In the genomic region with DNA sequence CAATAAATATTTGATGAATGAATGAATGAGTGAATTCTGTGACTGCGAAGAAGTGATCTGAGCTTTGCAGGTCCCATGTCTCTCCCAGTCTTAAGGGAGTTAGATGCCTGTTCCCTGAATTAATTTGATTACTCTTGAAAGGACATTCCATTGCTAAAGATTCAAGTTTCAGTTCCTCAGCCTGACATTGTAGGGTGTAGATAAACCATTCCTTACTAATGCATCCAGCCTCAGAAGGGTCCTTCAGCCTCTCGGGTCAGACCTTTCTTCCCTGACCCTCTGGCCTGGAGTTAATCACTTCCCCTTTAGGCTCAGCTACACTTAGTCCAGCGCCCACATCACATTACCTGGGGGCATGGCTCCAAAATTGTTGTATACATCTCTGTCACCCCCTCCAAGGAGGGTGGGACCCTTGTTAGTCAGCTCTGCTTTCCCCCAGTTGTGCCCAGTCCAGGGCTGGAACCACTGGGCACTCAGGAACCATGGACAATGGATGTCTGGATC, we compare ENCODE assay signal across 27 cellular contexts.
"Had no signal": no experiment of that assay in that cellular context is flagged by ENCODE, and none has a peak within 500 bp of the region (broad histone marks: within the 10 kb centered on the region; RNA-seq: fewer than 3 reads in every experiment).

No MANE protein-coding gene starts in this region.

- H3K36me3 Mint-ChIP-seq: activated naive CD4-positive, alpha-beta T cell treated with anti-CD3 and anti-CD28 coated beads, Interleukin-2, amount 50 U/mL, for 24 hours; activated naive CD8-positive, alpha-beta T cell treated with anti-CD3 and anti-CD28 coated beads, Interleukin-2, amount 10 ng/mL, durations not matched to agents 7 days and 5 days had no signal

- H3K4me3 Mint-ChIP-seq: activated CD4-positive, alpha-beta T cell treated with anti-CD3 and anti-CD28 coated beads, Interleukin-2, amount 10 ng/mL, durations not matched to agents 24 days and 14 days; activated CD8-positive, alpha-beta T cell treated with anti-CD3 and anti-CD28 coated beads for 36 hours; activated naive CD4-positive, alpha-beta T cell treated with anti-CD3 and anti-CD28 coated beads, Interleukin-2, amount 50 U/mL, for 24 hours; activated naive CD8-positive, alpha-beta T cell treated with anti-CD3 and anti-CD28 coated beads, Interleukin-2, amount 10 ng/mL, durations not matched to agents 7 days and 5 days; activated T-cell treated with anti-CD3 and anti-CD28 coated beads, Interleukin-2, amount 50 U/mL, for 72 hours; central memory CD8-positive, alpha-beta T cell had no signal

- ATAC-seq: activated CD8-positive, alpha-beta T cell treated with anti-CD3 and anti-CD28 coated beads for 36 hours; activated T-cell treated with anti-CD3 and anti-CD28 coated beads, Interleukin-2, amount 50 U/mL, for 72 hours had no signal

- H3K9me3 Mint-ChIP-seq: activated CD4-positive, alpha-beta T cell treated with anti-CD3 and anti-CD28 coated beads, Interleukin-2, amount 10 ng/mL, durations not matched to agents 24 days and 14 days; activated CD8-positive, alpha-beta T cell treated with anti-CD3 and anti-CD28 coated beads for 36 hours; activated naive CD4-positive, alpha-beta T cell treated with anti-CD3 and anti-CD28 coated beads, Interleukin-2, amount 50 U/mL, for 24 hours; activated naive CD8-positive, alpha-beta T cell treated with anti-CD3 and anti-CD28 coated beads, Interleukin-2, amount 10 ng/mL, durations not matched to agents 7 days and 5 days; activated T-cell treated with anti-CD3 and anti-CD28 coated beads, Interleukin-2, amount 50 U/mL, for 72 hours; activated T-helper 2 cell treated with anti-CD3 and anti-CD28 coated beads, Interferon-gamma antibody, Interleukin-2, Interleukin-4, amounts not matched to agents 10 μg/mL and 5 μg/mL and 100 μg/mL, durations not matched to agents 14 hours and 24 hours and 36 hours; central memory CD8-positive, alpha-beta T cell had no signal

- H3K27ac Mint-ChIP-seq: activated CD8-positive, alpha-beta T cell treated with anti-CD3 and anti-CD28 coated beads for 36 hours; activated naive CD4-positive, alpha-beta T cell treated with anti-CD3 and anti-CD28 coated beads, Interleukin-2, amount 50 U/mL, for 24 hours; activated T-cell treated with anti-CD3 and anti-CD28 coated beads, Interleukin-2, amount 50 U/mL, for 72 hours; activated T-helper 2 cell treated with anti-CD3 and anti-CD28 coated beads, Interferon-gamma antibody, Interleukin-2, Interleukin-4, amounts not matched to agents 10 μg/mL and 5 μg/mL and 100 μg/mL, durations not matched to agents 14 hours and 24 hours and 36 hours had no signal

- DNase-seq: activated CD4-positive, alpha-beta T cell treated with anti-CD3 and anti-CD28 coated beads, Interleukin-2, amount 10 ng/mL, durations not matched to agents 24 days and 14 days; activated CD4-positive, alpha-beta T cell treated with anti-CD3 and anti-CD28 coated beads, Interleukin-2, amount 50 U/mL, for 4 hours; activated CD8-positive, alpha-beta T cell treated with anti-CD3 and anti-CD28 coated beads for 36 hours; activated gamma-delta T cell; activated naive CD4-positive, alpha-beta T cell treated with Interleukin-2 at 50 U/mL for 16 hours; activated naive CD8-positive, alpha-beta T cell treated with anti-CD3 and anti-CD28 coated beads, Interleukin-2, amount 10 ng/mL, durations not matched to agents 7 days and 5 days; activated T-cell treated with anti-CD3 and anti-CD28 coated beads, Interleukin-2, amount 50 U/mL, for 1 hour; activated T-cell treated with anti-CD3 and anti-CD28 coated beads, Interleukin-2, amount 50 U/mL, for 72 hours; amygdala; colonic mucosa; MM.1S; NCI-H1048; NCI-H1105 treated with DMSO at 0.1 percent for 48 hours; NCI-H1436; NCI-H1694; NCI-H2029; NCI-H345; NCI-H524 treated with DMSO at 0.1 percent for 48 hours; Right ventricle myocardium superior; SW 1271; T-helper 1 cell; T-helper 2 cell; T-helper 9 cell; WERI-Rb-1 had no signal
